ENCODE assay signal across 9 cellular contexts in the genomic region with DNA sequence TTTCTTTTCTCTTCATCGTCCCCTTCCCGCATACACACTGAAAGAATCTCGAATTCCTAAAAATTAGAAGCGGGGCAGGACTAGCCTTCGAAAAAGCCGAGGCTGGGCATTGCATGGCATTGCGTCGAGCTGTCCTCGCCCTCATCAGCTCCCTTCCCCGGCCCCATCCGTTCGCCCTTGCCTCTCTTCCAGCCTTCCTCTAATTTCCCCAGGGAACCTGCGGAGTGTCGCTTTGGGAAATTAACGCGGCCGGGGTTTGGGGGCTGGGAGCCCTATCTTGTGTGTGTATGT. TPM values are rescaled to one million over a fixed set of nuclear protein-coding genes. Genes with fewer than 3 reads are reported as not detected.
DNase-seq lines count a peak whose midpoint lies in the region; ATAC-seq and TF ChIP-seq lines count a peak whose summit lies in the region.
"Had no signal": no experiment of that assay in that cellular context is flagged by ENCODE, and none has a peak within 500 bp of the region (broad histone marks: within the 10 kb centered on the region; RNA-seq: fewer than 3 reads in every experiment).

No MANE protein-coding gene starts in this region.

- CTCF ChIA-PET in PC-3 (lab: Charles Lee), result interaction anchor here (0.7 to 2.0 kb wide), 3 partner anchors 11 to 158 kb away, joined by 3 to 24 read pairs (median 10); partner anchors contain the start of gene MLF2

- H4K20me1 ChIP-seq in PC-3 (ENCODE audit: low read length), result no peaks in the 10 kb centered on the region; the same call in 1 of the 2 replicates

- intact Hi-C loops in PC-3 (cut with micrococcal nuclease), result loop anchor here (2.0 kb wide), 1 partner anchor 14 kb away; the partner anchor contains the start of gene MLF2

- H3K27ac ChIP-seq in PC-3 (ENCODE audit: low read length), result peak overlapping the region; percentile 9; the same call in 1 of the 2 replicates
- H3K27ac ChIP-seq in trophoblast cell (ENCODE audit: low read depth, low read length), result peak overlapping the region; percentile 6

- H3K27me3 ChIP-seq in PC-3 (ENCODE audit: low read length) (no peaks in the 10 kb centered on the region), trophoblast cell (ENCODE audit: insufficient read depth, low read length) (no peaks in the 10 kb centered on the region)

- H3K9ac ChIP-seq in PC-3 (ENCODE audit: low read length), result peak overlapping the region; percentile 79
- peak overlapping the region; percentile 83 for H3K9ac ChIP-seq in trophoblast cell (ENCODE audit: low read length)

- H3F3A ChIP-seq in PC-3 (ENCODE audit: low read length, unreplicated experiment), result no peaks in the 10 kb centered on the region

- H2AK5ac ChIP-seq in trophoblast cell (ENCODE audit: low read length), result peak overlapping the region; percentile 12

- peak overlapping the region; percentile 55 for H2BK120ac ChIP-seq in trophoblast cell (ENCODE audit: insufficient read depth, low read length, poor library complexity)

- H3K4me2 ChIP-seq in PC-3 (ENCODE audit: low read length) (peak overlapping the region; percentile 96), trophoblast cell (ENCODE audit: low read length) (peak overlapping the region; percentile 91)

- H3K9me2 ChIP-seq in PC-3 (replicated peaks; ENCODE audit: low read length), result no peaks in the 10 kb centered on the region

- no peak overlapping the region for H4K12ac ChIP-seq in trophoblast cell (ENCODE audit: low read depth, low read length)

- POLR2A ChIA-PET in PC-3 (lab: Charles Lee; ENCODE audit: unreplicated experiment), result interaction anchor here (0.6 to 1.5 kb wide), 2 partner anchors 14 to 65 kb away, joined by 4 to 14 read pairs; partner anchors contain the start of gene MLF2

- H2BK5ac ChIP-seq in trophoblast cell (ENCODE audit: low read depth, low read length, poor library complexity), result no peak overlapping the region

- peak; percentile 30 for DNase-seq in Daoy (ENCODE audit: low read depth)
- DNase-seq in PC-3, result no peak
- no peak for DNase-seq in epithelial cell of proximal tubule (ENCODE audit: low read depth)
- DNase-seq in trophoblast cell, result no peak
- DNase-seq in kidney tubule cell (ENCODE audit: low spot score), result no peak
- no peak for DNase-seq in activated gamma-delta T cell treated with Interleukin-2 at 50 U/mL for 16 hours

- no CpG with 5 or more reads among the region's 17 CpGs for WGBS in trophoblast cell (ENCODE audit: extremely low coverage, insufficient coverage, insufficient read length)

- H4K91ac ChIP-seq in trophoblast cell (ENCODE audit: low read depth, low read length), result peak overlapping the region; percentile 77

- H2AFZ ChIP-seq in PC-3 (ENCODE audit: low read length), result peak overlapping the region; percentile 75
- peak overlapping the region; percentile 11 for H2AFZ ChIP-seq in trophoblast cell (ENCODE audit: insufficient read depth, low read length, poor library complexity)

- no peak for TF ChIP-seq CTCF in PC-3 (conservative IDR thresholded peaks at IDR 0.05; ENCODE audit: low read depth, low read length)
- TF ChIP-seq CTCF in epithelial cell of proximal tubule (conservative IDR thresholded peaks at IDR 0.05; ENCODE audit: low read depth, low read length), result no peak

- no peaks in the 10 kb centered on the region for H3K9me3 ChIP-seq in PC-3 (ENCODE audit: low read length)
- H3K9me3 ChIP-seq in trophoblast cell (ENCODE audit: insufficient read depth, low read depth, low read length), result peaks cover 2% of the 10 kb centered on the region

- H3K79me2 ChIP-seq in PC-3 (ENCODE audit: low read length) (peaks cover 27% of the 10 kb centered on the region), trophoblast cell (ENCODE audit: control insufficient read depth, insufficient read depth, low read length, poor library complexity) (peaks cover 18% of the 10 kb centered on the region)

- peak overlapping the region; percentile 92 for H3K18ac ChIP-seq in trophoblast cell (ENCODE audit: low read length)

- H3K4me1 ChIP-seq in PC-3 (ENCODE audit: insufficient read depth, low read length) (peaks cover 36% of the 10 kb centered on the region), trophoblast cell (ENCODE audit: control insufficient read depth in 1 of 2, insufficient read depth in 2 of 2, low read length in 2 of 2) (peaks cover 23 to 32% of the 10 kb centered on the region in 2 experiments)

- H3K4me3 ChIP-seq in PC-3 (ENCODE audit: low read length) (peak overlapping the region; percentile 89), epithelial cell of proximal tubule (ENCODE audit: low read depth, low read length) (peak overlapping the region; percentile 92), trophoblast cell (ENCODE audit: low read depth, low read length) (peak overlapping the region; percentile 92)

- no peak overlapping the region for H2BK12ac ChIP-seq in trophoblast cell (ENCODE audit: low read length)

- H3K79me1 ChIP-seq in trophoblast cell (ENCODE audit: low read length), result peaks cover 30% of the 10 kb centered on the region

- peak overlapping the region; percentile 76 for H3K4ac ChIP-seq in trophoblast cell (ENCODE audit: low read depth, low read length)

- H3K23ac ChIP-seq in trophoblast cell (ENCODE audit: low read length), result no peak overlapping the region

- BruUV-seq in PC-3 (replicated peaks; lab: Mats Ljungman, UMichigan), result no TSS peak

- no peak for ATAC-seq in PC-3
- no peak for ATAC-seq in GM21515 (IDR thresholded peaks at IDR 0.05; ENCODE audit: unreplicated experiment)
- no peak for ATAC-seq in HG03045 (IDR thresholded peaks at IDR 0.05; ENCODE audit: unreplicated experiment)

- peak overlapping the region; percentile 90 for H3K14ac ChIP-seq in trophoblast cell (ENCODE audit: low read length)

- peak overlapping the region; percentile 23 for H4K8ac ChIP-seq in trophoblast cell (ENCODE audit: low read depth, low read length)

- H3K36me3 ChIP-seq in PC-3 (ENCODE audit: low read depth, low read length) (no peaks in the 10 kb centered on the region), trophoblast cell (ENCODE audit: control insufficient read depth in 1 of 2, insufficient read depth in 2 of 2, low read length in 2 of 2) (peaks cover 21 to 24% of the 10 kb centered on the region in 2 experiments)

RNA-seq across cellular contexts. Expression of gene PTMS, which starts 1.1 kb away (rescaled TPM):
- total RNA-seq in Daoy (2014; rRNA removed; shearing (Covaris generic)), result 196 and 217 TPM in 2 replicates
- total RNA-seq in PC-3 (2014; rRNA removed) (46.4 and 84.7 TPM in 2 replicates), epithelial cell of proximal tubule (91.7 and 266 TPM in 2 replicates)
- 441 and 482 TPM in 2 replicates for polyA plus RNA-seq in trophoblast cell (2013)

RNA-seq across cellular contexts. Expression of gene LAG3, which starts 5.1 kb away (rescaled TPM):
- total RNA-seq in Daoy (2014; rRNA removed; shearing (Covaris generic)), result 0.33 TPM in 1 of 2 replicates, not detected in the other
- total RNA-seq in PC-3 (2014; rRNA removed) (0.40 and 0.58 TPM in 2 replicates), epithelial cell of proximal tubule (not detected in 2 replicates)
- polyA plus RNA-seq in trophoblast cell (2013), result 0.29 and 0.37 TPM in 2 replicates
- total RNA-seq: myocyte had no signal

RNA-seq across cellular contexts. Expression of gene MLF2, which starts 14.3 kb away (rescaled TPM):
- 226 and 233 TPM in 2 replicates for total RNA-seq in Daoy (2014; rRNA removed; shearing (Covaris generic))
- total RNA-seq in PC-3 (2014; rRNA removed), result 222 and 248 TPM in 2 replicates
- total RNA-seq in epithelial cell of proximal tubule, result 185 and 294 TPM in 2 replicates
- 219 and 234 TPM in 2 replicates for polyA plus RNA-seq in trophoblast cell (2013)

RNA-seq across cellular contexts. Expression of gene CD4, which starts 22.1 kb away (rescaled TPM):
- total RNA-seq in Daoy (2014; rRNA removed; shearing (Covaris generic)), result not detected in 2 replicates
- total RNA-seq in PC-3 (2014; rRNA removed) (0.23 TPM in 1 of 2 replicates, not detected in the other), epithelial cell of proximal tubule (0.07 and 0.75 TPM in 2 replicates)
- polyA plus RNA-seq in trophoblast cell (2013), result 0.04 TPM in 2 replicates
- total RNA-seq: myocyte had no signal

RNA-seq across cellular contexts. Expression of gene COPS7A, which starts 43.4 kb away (rescaled TPM):
- 88.4 and 96.6 TPM in 2 replicates for total RNA-seq in Daoy (2014; rRNA removed; shearing (Covaris generic))
- 82.3 and 86.9 TPM in 2 replicates for total RNA-seq in PC-3 (2014; rRNA removed)
- total RNA-seq in epithelial cell of proximal tubule, result 59.2 and 63.5 TPM in 2 replicates
- 30.5 and 31.7 TPM in 2 replicates for polyA plus RNA-seq in trophoblast cell (2013)
